Comparison of ENCODE assay signal across 10 cellular contexts in the genomic region with DNA sequence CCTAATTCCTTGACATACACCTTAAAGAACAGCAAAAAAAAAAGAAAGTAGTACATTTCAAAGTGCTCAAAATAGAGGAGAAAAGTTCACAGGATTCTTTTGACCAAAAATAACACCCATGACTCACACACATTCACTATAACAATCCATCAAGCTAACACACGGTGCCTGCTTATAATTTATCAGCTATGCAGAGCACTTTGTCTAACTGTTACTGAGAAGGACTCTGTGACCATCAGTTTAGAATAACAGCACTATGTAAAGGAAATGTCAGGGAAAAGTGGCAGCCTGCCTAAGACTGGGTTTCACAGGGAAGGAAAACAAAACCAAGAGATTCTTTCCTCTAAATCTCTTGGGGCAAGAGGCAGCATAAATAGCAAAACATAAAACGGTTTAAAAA. TPM values are rescaled to one million over a fixed set of nuclear protein-coding genes. Genes with fewer than 3 reads are reported as not detected.
A peak's percentile ranks its signal among the peaks of the same experiment; 100 is the strongest.
DNase-seq lines count a peak whose midpoint lies in the region; ATAC-seq and TF ChIP-seq lines count a peak whose summit lies in the region.
"Had no signal": no experiment of that assay in that cellular context is flagged by ENCODE, and none has a peak within 500 bp of the region (broad histone marks: within the 10 kb centered on the region; RNA-seq: fewer than 3 reads in every experiment).

No MANE protein-coding gene starts in this region.

- TF ChIP-seq CTCF in BJ (IDR thresholded peaks at IDR 0.05; ENCODE audit: insufficient read depth, low read depth, low read length): no peak

- CTCF ChIA-PET in BJ (lab: Yijun Ruan, JAX): interaction anchor here (1.3 to 1.6 kb wide), 2 partner anchors 8 to 369 kb away, joined by 3 to 6 read pairs; no protein-coding TSS in a partner anchor

- DNase-seq in BJ (ENCODE audit: low read depth) (peak; percentile 59), adipocyte (ENCODE audit: low read depth) (peak; percentile 82), foreskin melanocyte (peak; percentile 63), putamen (ENCODE audit: low spot score) (peak; percentile 30), LoVo (ENCODE audit: low spot score) (no peak), erythroblast (lab: John Stamatoyannopoulos, UW) (no peak)
- DNase-seq in natural killer cell treated with Interleukin-12 subunit alpha and Interleukin-12 subunit beta and Interleukin-15 and Interleukin-18, amount 100 ng/mL, for 72 hours (ENCODE audit: low spot score): no peak
- DNase-seq: stimulated activated CD4-positive, alpha-beta T cell treated with anti-CD3 and anti-CD28 coated beads, Interleukin-4, amount 100 ng/mL, for 1 hour had no signal

- no peaks in the 10 kb centered on the region for H3K4me1 Mint-ChIP-seq in natural killer cell treated with Interleukin-12 subunit alpha and Interleukin-12 subunit beta and Interleukin-15 and Interleukin-18, amount 100 ng/mL, for 72 hours (ENCODE audit: low read depth in 2 of 2)
- H3K4me1 Mint-ChIP-seq: memory B cell had no signal

- H3K36me3 Mint-ChIP-seq in natural killer cell treated with Interleukin-12 subunit alpha and Interleukin-12 subunit beta and Interleukin-15 and Interleukin-18, amount 100 ng/mL, for 72 hours: no peaks in the 10 kb centered on the region
- H3K36me3 Mint-ChIP-seq: memory B cell had no signal

- no peak overlapping the region for H3K4me3 Mint-ChIP-seq in natural killer cell treated with Interleukin-12 subunit alpha and Interleukin-12 subunit beta and Interleukin-15 and Interleukin-18, amount 100 ng/mL, for 72 hours
- H3K4me3 Mint-ChIP-seq: memory B cell had no signal

- H3K4me3 ChIP-seq in BJ (ENCODE audit: low read depth, low read length) (no peak overlapping the region), adipocyte (ENCODE audit: low read length) (peak overlapping the region; percentile 37)

- H3K9me3 ChIP-seq in adipocyte (ENCODE audit: control insufficient read depth, low read length): no peaks in the 10 kb centered on the region

- H3K27me3 Mint-ChIP-seq in natural killer cell treated with Interleukin-12 subunit alpha and Interleukin-12 subunit beta and Interleukin-15 and Interleukin-18, amount 100 ng/mL, for 72 hours: peaks cover 4 to 24% of the 10 kb centered on the region in 2 donors

- H3K36me3 ChIP-seq in BJ (ENCODE audit: control insufficient read depth, insufficient read depth, low read length): no peaks in the 10 kb centered on the region
- no peaks in the 10 kb centered on the region for H3K36me3 ChIP-seq in adipocyte (ENCODE audit: control insufficient read depth, insufficient read depth, low read length, severe bottlenecking)

- TF ChIP-seq POLR2A in erythroblast (IDR thresholded peaks at IDR 0.05; ENCODE audit: low read length): no peak

- peaks cover 29% of the 10 kb centered on the region for H3K4me1 ChIP-seq in adipocyte (ENCODE audit: control insufficient read depth, insufficient read depth, low read length)

- POLR2A ChIA-PET in BJ (lab: Charles Lee): interaction anchor here (0.5 to 0.7 kb wide), 2 partner anchors 29 to 336 kb away, joined by 3 to 4 read pairs; no protein-coding TSS in a partner anchor

- peaks cover 10% of the 10 kb centered on the region for H3K9me3 Mint-ChIP-seq in natural killer cell treated with Interleukin-12 subunit alpha and Interleukin-12 subunit beta and Interleukin-15 and Interleukin-18, amount 100 ng/mL, for 72 hours

- no peaks in the 10 kb centered on the region for H3K27me3 ChIP-seq in BJ (ENCODE audit: control insufficient read depth, insufficient read depth, low read length)
- H3K27me3 ChIP-seq in adipocyte (replicated peaks; ENCODE audit: control insufficient read depth, insufficient read depth, low read length): no peaks in the 10 kb centered on the region

- no peak overlapping the region for H3K27ac Mint-ChIP-seq in natural killer cell treated with Interleukin-12 subunit alpha and Interleukin-12 subunit beta and Interleukin-15 and Interleukin-18, amount 100 ng/mL, for 72 hours
- H3K27ac Mint-ChIP-seq: memory B cell had no signal

- no peak for ATAC-seq in HG02642 (IDR thresholded peaks at IDR 0.05; ENCODE audit: poor library complexity, unreplicated experiment)
- no peak for ATAC-seq in natural killer cell treated with Interleukin-12 subunit alpha and Interleukin-12 subunit beta and Interleukin-15 and Interleukin-18, amount 100 ng/mL, for 72 hours

- H3K9ac ChIP-seq in adipocyte (ENCODE audit: low read length): peak overlapping the region; percentile 68

RNA-seq across cellular contexts. Expression of gene CCDC149, which starts 54.8 kb away (rescaled TPM):
- polyA plus RNA-seq in BJ (2011; rRNA removed): 10.2 and 11.1 TPM in 2 replicates
- polyA minus RNA-seq in BJ (2011; rRNA and poly(A)+ RNA removed): 5.5 and 7.9 TPM in 2 replicates
- not detected for total RNA-seq in natural killer cell treated with Interleukin-12 subunit alpha and Interleukin-12 subunit beta and Interleukin-15 and Interleukin-18, amount 100 ng/mL, for 72 hours

Comparison
In these comparisons a context has a peak if more than half of its experiments do, and no peak if none do; other contexts are left out.
1. DNase-seq: peak in BJ (single experiment), adipocyte (single experiment), foreskin melanocyte (single experiment) and putamen (single experiment); none in natural killer cell treated with Interleukin-12 subunit alpha and Interleukin-12 subunit beta and Interleukin-15 and Interleukin-18, amount 100 ng/mL, for 72 hours (single experiment), LoVo (single experiment) and erythroblast (0 of 2).